27 cellular contexts compared by ENCODE assay signal in genomic region chr15:34373951-34374350, GRCh38. TPM values are rescaled to one million over a fixed set of nuclear protein-coding genes. Genes with fewer than 3 reads are reported as not detected.
DNase-seq lines count a peak whose midpoint lies in the region; ATAC-seq, FAIRE-seq and TF ChIP-seq lines count a peak whose summit lies in the region.
"Had no signal": no experiment of that assay in that cellular context is flagged by ENCODE, and none has a peak within 500 bp of the region (broad histone marks: within the 10 kb centered on the region; RNA-seq: fewer than 3 reads in every experiment).

No MANE protein-coding gene starts in this region.

- H4K8ac ChIP-seq in neuronal stem cell (ENCODE audit: low read depth, low read length): no peak overlapping the region

- H2BK5ac ChIP-seq in neuronal stem cell (ENCODE audit: low read length): no peak overlapping the region

- peak; percentile 17 for ATAC-seq in upper lobe of right lung
- ATAC-seq in GM21367 (IDR thresholded peaks at IDR 0.05; ENCODE audit: unreplicated experiment): no peak
- ATAC-seq: A549, GM12878, GM23338, HCT116 had no signal

- H3K9me3 ChIP-seq in neuronal stem cell (replicated peaks in 1 of 2; ENCODE audit: control insufficient read depth in 2 of 2, insufficient read depth in 1 of 2, low read depth in 1 of 2, low read length in 2 of 2) (peaks cover 4 to 8% of the 10 kb centered on the region in 2 donors), upper lobe of right lung (no peaks in the 10 kb centered on the region)
- H3K9me3 ChIP-seq: A549; BE2C; BLaER1 treated with 17β-estradiol and CSF1 and Interleukin-3, amounts not matched to agents 10 nM and 100 nM had no signal

- no peak overlapping the region for H3K4me3 ChIP-seq in bronchial epithelial cell (ENCODE audit: low read depth, low read length)
- peak overlapping the region in 1 of 2 donors; percentile 34 for H3K4me3 ChIP-seq in neuronal stem cell (ENCODE audit: low read length in 2 of 2)
- H3K4me3 ChIP-seq in upper lobe of right lung: no peak overlapping the region
- H3K4me3 ChIP-seq: A549; BLaER1 treated with 17β-estradiol and CSF1 and Interleukin-3, amounts not matched to agents 10 nM and 100 nM; GM12878; GM23338 had no signal

- H3K4me2 ChIP-seq in neuronal stem cell (ENCODE audit: insufficient read depth, low read length, poor library complexity, severe bottlenecking): no peak overlapping the region
- H3K4me2 ChIP-seq: A549; BLaER1 treated with 17β-estradiol and CSF1 and Interleukin-3, amounts not matched to agents 10 nM and 100 nM; GM23338 had no signal

- peak overlapping the region; percentile 31 for H2AK5ac ChIP-seq in neuronal stem cell (ENCODE audit: low read depth, low read length)

- H3K9ac ChIP-seq in neuronal stem cell (ENCODE audit: low read depth, low read length, poor library complexity): no peak overlapping the region
- H3K9ac ChIP-seq: BLaER1 treated with 17β-estradiol and CSF1 and Interleukin-3, amounts not matched to agents 10 nM and 100 nM had no signal

- intact Hi-C loops in upper lobe of right lung (cut with DNase I): loop anchor here (5.0 to 10.0 kb wide), 2 partner anchors 59 to 142 kb away; no protein-coding TSS in a partner anchor

- H3K36me3 ChIP-seq in bronchial epithelial cell (ENCODE audit: control insufficient read depth, insufficient read depth, low read length): no peaks in the 10 kb centered on the region
- no peaks in the 10 kb centered on the region for H3K36me3 ChIP-seq in neuronal stem cell (replicated peaks in 1 of 2; ENCODE audit: control insufficient read depth in 2 of 2, insufficient read depth in 2 of 2, low read length in 2 of 2)
- no peaks in the 10 kb centered on the region for H3K36me3 ChIP-seq in upper lobe of right lung
- H3K36me3 ChIP-seq: BE2C had no signal

- no peak overlapping the region for H2BK12ac ChIP-seq in neuronal stem cell (ENCODE audit: low read length)

- TF ChIP-seq CTCF in bronchial epithelial cell (IDR thresholded peaks at IDR 0.05; ENCODE audit: insufficient read depth, low read length, severe bottlenecking): no peak
- TF ChIP-seq CTCF in upper lobe of right lung (IDR thresholded peaks at IDR 0.05): no peak

- FAIRE-seq in HTR-8/SVneo (lab: Jason Lieb, UNC): peak; percentile 33
- peak; percentile 23 for FAIRE-seq in bronchial epithelial cell (lab: Jason Lieb, UNC)
- FAIRE-seq: A549, D721Med, GM12878, GM19239 had no signal

- H3K4me1 ChIP-seq in neuronal stem cell (ENCODE audit: control insufficient read depth in 2 of 2, insufficient read depth in 1 of 2, low read depth in 1 of 2, low read length in 2 of 2): no peaks in the 10 kb centered on the region
- no peaks in the 10 kb centered on the region for H3K4me1 ChIP-seq in upper lobe of right lung
- H3K4me1 ChIP-seq: BE2C had no signal

- DNase-seq in HTR-8/SVneo (ENCODE audit: insufficient read length, low spot score) (no peak), bronchial epithelial cell (ENCODE audit: low read depth) (no peak), neuronal stem cell (ENCODE audit: low spot score) (no peak), upper lobe of right lung (peak; percentile 43), NCI-H2029 (lab: John Stamatoyannopoulos, UW) (no peak), RPMI8226 (no peak)
- DNase-seq: ACHN; AML-193; BE2C; CD8-positive, alpha-beta memory T cell; DMS 273 treated with DMSO at 0.1 percent for 48 hours; DMS79; EL; GDM1; H9 had no signal

- WGBS in neuronal stem cell (ENCODE audit: extremely low coverage in 2 of 2, insufficient read length in 2 of 2, insufficient replicate concordance in 1 of 2), 2 donors: no CpG with 5 or more reads among the region's 8 CpGs

- no peaks in the 10 kb centered on the region for H3K79me1 ChIP-seq in neuronal stem cell (ENCODE audit: low read depth, low read length)

- H3K27ac ChIP-seq in neuronal stem cell (replicated peaks; ENCODE audit: low read length): no peak overlapping the region
- no peak overlapping the region for H3K27ac ChIP-seq in upper lobe of right lung
- H3K27ac ChIP-seq: 22Rv1; A549; BLaER1 treated with 17β-estradiol and CSF1 and Interleukin-3, amounts not matched to agents 10 nM and 100 nM had no signal

- H3K14ac ChIP-seq in neuronal stem cell (ENCODE audit: low read length): no peak overlapping the region

- peak overlapping the region; percentile 2 for H3K23ac ChIP-seq in neuronal stem cell (ENCODE audit: low read depth, low read length, poor library complexity)

- H3K18ac ChIP-seq in neuronal stem cell (ENCODE audit: low read length): no peak overlapping the region

- H4K91ac ChIP-seq in neuronal stem cell (ENCODE audit: low read depth, low read length, poor library complexity): no peak overlapping the region

- H2AFZ ChIP-seq in neuronal stem cell (ENCODE audit: low read length): no peak overlapping the region
- H2AFZ ChIP-seq: GM23338 had no signal

- H2BK15ac ChIP-seq in neuronal stem cell (ENCODE audit: low read length): no peak overlapping the region

- no peak overlapping the region for H2BK120ac ChIP-seq in neuronal stem cell (ENCODE audit: low read depth, low read length)

- H3K4ac ChIP-seq in neuronal stem cell (ENCODE audit: low read length): peak overlapping the region; percentile 32

- H3K27me3 ChIP-seq in bronchial epithelial cell (ENCODE audit: control insufficient read depth, insufficient read depth, low read length) (no peaks in the 10 kb centered on the region), neuronal stem cell (ENCODE audit: control insufficient read depth in 3 of 3, insufficient read depth in 3 of 3, low read depth in 1 of 3, low read length in 3 of 3) (no peaks in the 10 kb centered on the region), upper lobe of right lung (no peaks in the 10 kb centered on the region)
- H3K27me3 ChIP-seq: BE2C; BLaER1 treated with 17β-estradiol and CSF1 and Interleukin-3, amounts not matched to agents 10 nM and 100 nM had no signal

RNA-seq across cellular contexts. Expression of gene LPCAT4, which starts 7.0 kb away (rescaled TPM):
- total RNA-seq in bronchial epithelial cell (5.6 and 6.1 TPM in 2 replicates), upper lobe of right lung (31.5 TPM)
- polyA plus RNA-seq in neuronal stem cell (2013, experiment 1 of 2): 72.2 TPM
- polyA plus RNA-seq in neuronal stem cell (2013, experiment 2 of 2): 73.0 TPM

RNA-seq across cellular contexts. Expression of gene NUTM1, which starts 30.8 kb away (rescaled TPM):
- total RNA-seq in bronchial epithelial cell (not detected in 2 replicates), upper lobe of right lung (not detected)
- polyA plus RNA-seq in neuronal stem cell (2013, experiment 1 of 2): 0.01 TPM
- polyA plus RNA-seq in neuronal stem cell (2013, experiment 2 of 2): not detected
- total RNA-seq: CD4-positive, alpha-beta T cell; CD8-positive, alpha-beta memory T cell; H4 had no signal
- polyA plus RNA-seq: A549; CD14-positive monocyte; CD8-positive, alpha-beta memory T cell had no signal

RNA-seq across cellular contexts. Expression of gene NOP10, which starts 31.0 kb away (rescaled TPM):
- total RNA-seq in bronchial epithelial cell (168 and 187 TPM in 2 replicates), upper lobe of right lung (161 TPM)
- polyA plus RNA-seq in neuronal stem cell (2013, experiment 1 of 2): 266 TPM
- polyA plus RNA-seq in neuronal stem cell (2013, experiment 2 of 2): 270 TPM

RNA-seq across cellular contexts. Expression of gene SLC12A6, which starts 36.4 kb away (rescaled TPM):
- 24.5 and 28.8 TPM in 2 replicates for total RNA-seq in bronchial epithelial cell
- polyA plus RNA-seq in neuronal stem cell (2013, experiment 1 of 2): 9.4 TPM
- 10.4 TPM for polyA plus RNA-seq in neuronal stem cell (2013, experiment 2 of 2)
- 44.9 TPM for total RNA-seq in upper lobe of right lung
